Comparison of ENCODE assay signal across 8 cellular contexts in the genomic region with DNA sequence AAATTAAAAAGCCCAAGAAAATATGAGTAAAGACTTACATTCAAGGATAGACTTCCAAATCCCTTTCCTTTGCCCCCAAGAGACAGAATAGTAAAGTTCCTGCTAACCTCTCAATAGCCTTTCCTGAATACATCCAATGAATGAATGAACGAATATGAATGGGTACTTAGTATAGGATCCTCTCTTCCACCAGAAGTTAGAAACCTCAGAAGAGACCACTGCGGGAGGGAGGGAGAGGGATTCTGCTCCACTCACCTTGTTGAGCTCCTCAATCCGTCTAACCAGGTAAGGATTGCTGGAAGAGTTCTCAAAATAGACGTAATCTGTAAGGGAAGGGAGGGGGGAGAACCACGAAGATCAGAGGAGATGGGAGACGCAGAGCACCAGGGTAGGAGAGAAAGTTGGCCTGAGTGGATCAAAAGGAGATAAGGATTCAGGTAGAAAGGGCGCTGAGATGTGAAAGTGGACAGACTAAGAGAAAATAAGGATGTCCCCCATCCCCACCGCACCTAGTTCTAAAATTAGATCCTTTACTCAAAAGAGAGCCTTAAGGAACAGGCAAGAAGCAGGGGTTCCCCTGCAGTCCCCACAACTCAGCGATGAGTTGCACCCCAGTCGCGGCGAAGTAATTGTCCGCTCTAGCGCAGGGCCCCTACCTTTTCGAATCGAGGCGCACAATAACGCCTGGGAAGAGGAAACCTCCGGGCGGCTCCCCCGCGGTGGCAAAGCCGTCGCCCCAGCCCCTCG. TPM values are rescaled to one million over a fixed set of nuclear protein-coding genes. Genes with fewer than 3 reads are reported as not detected.
DNase-seq lines count a peak whose midpoint lies in the region; ATAC-seq and TF ChIP-seq lines count a peak whose summit lies in the region.

No MANE protein-coding gene starts in this region.

- no peaks in the 10 kb centered on the region for H3K9me3 Mint-ChIP-seq in activated CD4-positive, alpha-beta T cell treated with anti-CD3 and anti-CD28 coated beads, Interleukin-2, amount 10 ng/mL, durations not matched to agents 7 days and 5 days
- no peaks in the 10 kb centered on the region for H3K9me3 Mint-ChIP-seq in activated T-helper 17 cell treated with anti-CD3 and anti-CD28 coated beads, Interleukin-2, amount 50 U/mL, for 72 hours

- no peaks in the 10 kb centered on the region for H3K9me3 ChIP-seq in iPS-18c (ENCODE audit: control insufficient read depth, insufficient read depth, low read length)

- H3K27ac ChIP-seq in substantia nigra (ENCODE audit: low read depth, low read length, poor library complexity, severe bottlenecking) = peak overlapping the region; percentile 94

- CTCF ChIA-PET in activated CD4-positive, alpha-beta T cell treated with anti-CD3 and anti-CD28 coated beads, Interleukin-2, amount 10 ng/mL, durations not matched to agents 7 days and 5 days (lab: Charles Lee) = interaction anchor here (0.7 to 3.7 kb wide), 8 partner anchors 8 to 176 kb away, joined by 3 to 25 read pairs (median 4); partner anchors contain the start of genes ROM1 and TUT1

- H3K36me3 Mint-ChIP-seq in activated CD4-positive, alpha-beta T cell treated with anti-CD3 and anti-CD28 coated beads, Interleukin-2, amount 10 ng/mL, durations not matched to agents 7 days and 5 days (ENCODE audit: low read depth) = peaks cover 75% of the 10 kb centered on the region
- H3K36me3 Mint-ChIP-seq in activated T-helper 17 cell treated with anti-CD3 and anti-CD28 coated beads, Interleukin-2, amount 50 U/mL, for 72 hours (ENCODE audit: low read depth) = peaks cover 91% of the 10 kb centered on the region

- H3K27ac Mint-ChIP-seq in activated CD4-positive, alpha-beta T cell treated with anti-CD3 and anti-CD28 coated beads, Interleukin-2, amount 10 ng/mL, durations not matched to agents 7 days and 5 days = peak overlapping the region; percentile 95
- H3K27ac Mint-ChIP-seq in activated T-helper 17 cell treated with anti-CD3 and anti-CD28 coated beads, Interleukin-2, amount 50 U/mL, for 72 hours = peak overlapping the region; percentile 86

- DNase-seq in activated CD4-positive, alpha-beta T cell treated with anti-CD3 and anti-CD28 coated beads, Interleukin-2, amount 10 ng/mL, durations not matched to agents 7 days and 5 days = no peak
- no peak for DNase-seq in activated CD4-positive, alpha-beta T cell treated with anti-CD3 and anti-CD28 coated beads, Interleukin-2, amount 50 U/mL, for 1 hour
- DNase-seq in substantia nigra (lab: John Stamatoyannopoulos, UW) = peak in 1 of 49 donors; percentile 55

- peaks cover 57% of the 10 kb centered on the region for H3K4me1 Mint-ChIP-seq in activated CD4-positive, alpha-beta T cell treated with anti-CD3 and anti-CD28 coated beads, Interleukin-2, amount 10 ng/mL, durations not matched to agents 7 days and 5 days
- H3K4me1 Mint-ChIP-seq in activated T-helper 17 cell treated with anti-CD3 and anti-CD28 coated beads, Interleukin-2, amount 50 U/mL, for 72 hours = peaks cover 37% of the 10 kb centered on the region

- H3K4me3 ChIP-seq in iPS-18c (ENCODE audit: insufficient read depth, low read depth, low read length) = peak overlapping the region; percentile 92

- H3K4me3 Mint-ChIP-seq in activated CD4-positive, alpha-beta T cell treated with anti-CD3 and anti-CD28 coated beads, Interleukin-2, amount 10 ng/mL, durations not matched to agents 7 days and 5 days = peak overlapping the region; percentile 85
- peak overlapping the region; percentile 90 for H3K4me3 Mint-ChIP-seq in activated T-helper 17 cell treated with anti-CD3 and anti-CD28 coated beads, Interleukin-2, amount 50 U/mL, for 72 hours

- no peak for ATAC-seq in activated T-helper 17 cell treated with anti-CD3 and anti-CD28 coated beads, Interleukin-2, amount 50 U/mL, for 72 hours (replicated peaks)
- ATAC-seq in GM18870 (IDR thresholded peaks at IDR 0.05; ENCODE audit: unreplicated experiment) = no peak
- ATAC-seq in GM19467 (IDR thresholded peaks at IDR 0.05; ENCODE audit: unreplicated experiment) = no peak
- ATAC-seq in GM18505 (IDR thresholded peaks at IDR 0.05; ENCODE audit: unreplicated experiment) = no peak

- H3K27me3 Mint-ChIP-seq in activated CD4-positive, alpha-beta T cell treated with anti-CD3 and anti-CD28 coated beads, Interleukin-2, amount 10 ng/mL, durations not matched to agents 7 days and 5 days = no peaks in the 10 kb centered on the region
- no peaks in the 10 kb centered on the region for H3K27me3 Mint-ChIP-seq in activated T-helper 17 cell treated with anti-CD3 and anti-CD28 coated beads, Interleukin-2, amount 50 U/mL, for 72 hours

- POLR2A ChIA-PET in activated CD4-positive, alpha-beta T cell treated with anti-CD3 and anti-CD28 coated beads, Interleukin-2, amount 10 ng/mL, durations not matched to agents 7 days and 5 days (lab: Charles Lee) = interaction anchor here (0.6 to 1.9 kb wide), 2 partner anchors 9 to 71 kb away, joined by 3 to 18 read pairs; partner anchors contain the start of genes LBHD1, TUT1 and UQCC3

- no peak for TF ChIP-seq POLR2A in GM18505 (IDR thresholded peaks at IDR 0.05; ENCODE audit: borderline replicate concordance, extremely low read depth, insufficient read depth, insufficient read length)

RNA-seq across cellular contexts. Expression of gene MTA2, which starts 1.1 kb away (rescaled TPM):
- total RNA-seq in activated CD4-positive, alpha-beta T cell treated with anti-CD3 and anti-CD28 coated beads, Interleukin-2, amount 10 ng/mL, durations not matched to agents 7 days and 5 days = 100 to 1,000 TPM; 270 to 299 TPM
- total RNA-seq in activated T-helper 17 cell treated with anti-CD3 and anti-CD28 coated beads, Interleukin-2, amount 50 U/mL, for 72 hours = 100 to 1,000 TPM; 142 to 198 TPM

RNA-seq across cellular contexts. Expression of gene TUT1, which starts 9.2 kb away (rescaled TPM):
- 10 to 100 TPM; 24.1 to 26.0 TPM for total RNA-seq in activated CD4-positive, alpha-beta T cell treated with anti-CD3 and anti-CD28 coated beads, Interleukin-2, amount 10 ng/mL, durations not matched to agents 7 days and 5 days
- 10 to 100 TPM; 23.8 to 25.7 TPM for total RNA-seq in activated T-helper 17 cell treated with anti-CD3 and anti-CD28 coated beads, Interleukin-2, amount 50 U/mL, for 72 hours

RNA-seq across cellular contexts. Expression of gene EML3, which starts 12.0 kb away (rescaled TPM):
- total RNA-seq in activated CD4-positive, alpha-beta T cell treated with anti-CD3 and anti-CD28 coated beads, Interleukin-2, amount 10 ng/mL, durations not matched to agents 7 days and 5 days = 100 to 1,000 TPM; 137 to 144 TPM
- 100 to 1,000 TPM; 122 to 130 TPM for total RNA-seq in activated T-helper 17 cell treated with anti-CD3 and anti-CD28 coated beads, Interleukin-2, amount 50 U/mL, for 72 hours

RNA-seq across cellular contexts. Expression of gene ROM1, which starts 12.5 kb away (rescaled TPM):
- 1 to 10 TPM; 1.0 to 1.3 TPM for total RNA-seq in activated CD4-positive, alpha-beta T cell treated with anti-CD3 and anti-CD28 coated beads, Interleukin-2, amount 10 ng/mL, durations not matched to agents 7 days and 5 days
- total RNA-seq in activated T-helper 17 cell treated with anti-CD3 and anti-CD28 coated beads, Interleukin-2, amount 50 U/mL, for 72 hours = 1 to 10 TPM; 2.0 to 3.0 TPM

RNA-seq across cellular contexts. Expression of gene B3GAT3, which starts 21.2 kb away (rescaled TPM):
- 10 to 100 TPM; 63.4 to 71.1 TPM for total RNA-seq in activated CD4-positive, alpha-beta T cell treated with anti-CD3 and anti-CD28 coated beads, Interleukin-2, amount 10 ng/mL, durations not matched to agents 7 days and 5 days
- total RNA-seq in activated T-helper 17 cell treated with anti-CD3 and anti-CD28 coated beads, Interleukin-2, amount 50 U/mL, for 72 hours = 10 to 100 TPM; 60.5 to 71.9 TPM
